Comparison of ENCODE assay signal across 1 cellular context in the genomic region with DNA sequence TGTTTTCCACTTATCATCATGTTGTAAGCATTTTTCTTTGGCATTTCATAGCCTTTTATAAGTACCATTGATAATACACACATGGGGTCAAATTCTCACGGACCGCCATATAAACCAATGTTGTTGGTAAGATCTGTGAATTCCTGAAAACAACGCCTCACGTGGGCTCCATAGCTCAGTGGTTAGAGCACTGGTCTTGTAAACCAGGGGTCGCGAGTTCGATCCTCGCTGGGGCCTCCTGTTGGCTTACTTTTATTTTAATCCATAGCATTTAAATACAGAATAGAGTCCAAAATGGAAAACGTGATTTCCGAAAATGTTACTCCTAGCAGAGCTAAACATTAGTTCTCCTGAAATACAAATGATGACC.
A peak's percentile ranks its signal among the peaks of the same experiment; 100 is the strongest.
TF ChIP-seq lines count a peak whose summit lies in the region.

No MANE protein-coding gene starts in this region.

TF ChIP-seq in HepG2, 621 proteins besides CTCF, POLR2A, EP300 and RAD21 (continued from another document and continues in another):
- TF ChIP-seq, protein P1, sequence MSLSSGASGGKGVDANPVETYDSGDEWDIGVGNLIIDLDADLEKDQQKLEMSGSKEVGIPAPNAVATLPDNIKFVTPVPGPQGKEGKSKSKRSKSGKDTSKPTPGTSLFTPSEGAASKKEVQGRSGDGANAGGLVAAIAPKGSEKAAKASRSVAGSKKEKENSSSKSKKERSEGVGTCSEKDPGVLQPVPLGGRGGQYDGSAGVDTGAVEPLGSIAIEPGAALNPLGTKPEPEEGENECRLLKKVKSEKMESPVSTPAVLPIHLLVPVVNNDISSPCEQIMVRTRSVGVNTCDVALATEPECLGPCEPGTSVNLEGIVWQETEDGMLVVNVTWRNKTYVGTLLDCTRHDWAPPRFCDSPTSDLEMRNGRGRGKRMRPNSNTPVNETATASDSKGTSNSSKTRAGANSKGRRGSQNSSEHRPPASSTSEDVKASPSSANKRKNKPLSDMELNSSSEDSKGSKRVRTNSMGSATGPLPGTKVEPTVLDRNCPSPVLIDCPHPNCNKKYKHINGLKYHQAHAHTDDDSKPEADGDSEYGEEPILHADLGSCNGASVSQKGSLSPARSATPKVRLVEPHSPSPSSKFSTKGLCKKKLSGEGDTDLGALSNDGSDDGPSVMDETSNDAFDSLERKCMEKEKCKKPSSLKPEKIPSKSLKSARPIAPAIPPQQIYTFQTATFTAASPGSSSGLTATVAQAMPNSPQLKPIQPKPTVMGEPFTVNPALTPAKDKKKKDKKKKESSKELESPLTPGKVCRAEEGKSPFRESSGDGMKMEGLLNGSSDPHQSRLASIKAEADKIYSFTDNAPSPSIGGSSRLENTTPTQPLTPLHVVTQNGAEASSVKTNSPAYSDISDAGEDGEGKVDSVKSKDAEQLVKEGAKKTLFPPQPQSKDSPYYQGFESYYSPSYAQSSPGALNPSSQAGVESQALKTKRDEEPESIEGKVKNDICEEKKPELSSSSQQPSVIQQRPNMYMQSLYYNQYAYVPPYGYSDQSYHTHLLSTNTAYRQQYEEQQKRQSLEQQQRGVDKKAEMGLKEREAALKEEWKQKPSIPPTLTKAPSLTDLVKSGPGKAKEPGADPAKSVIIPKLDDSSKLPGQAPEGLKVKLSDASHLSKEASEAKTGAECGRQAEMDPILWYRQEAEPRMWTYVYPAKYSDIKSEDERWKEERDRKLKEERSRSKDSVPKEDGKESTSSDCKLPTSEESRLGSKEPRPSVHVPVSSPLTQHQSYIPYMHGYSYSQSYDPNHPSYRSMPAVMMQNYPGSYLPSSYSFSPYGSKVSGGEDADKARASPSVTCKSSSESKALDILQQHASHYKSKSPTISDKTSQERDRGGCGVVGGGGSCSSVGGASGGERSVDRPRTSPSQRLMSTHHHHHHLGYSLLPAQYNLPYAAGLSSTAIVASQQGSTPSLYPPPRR (CRISPR knock-in tag; IDR thresholded peaks at IDR 0.05; ENCODE audit: borderline replicate concordance): no peak
- TF ChIP-seq GATAD2A (CRISPR knock-in tag; IDR thresholded peaks at IDR 0.05) (no peak), CCAR2 (optimal IDR thresholded peaks at IDR 0.05; ENCODE audit: low read depth, low read length) (no peak), PHB2 (IDR thresholded peaks at IDR 0.05; ENCODE audit: partially characterized antibody) (no peak), ZNF563 (CRISPR knock-in tag; IDR thresholded peaks at IDR 0.05) (no peak), NR3C1 (CRISPR knock-in tag; IDR thresholded peaks at IDR 0.05) (no peak), KLF12 (CRISPR knock-in tag; IDR thresholded peaks at IDR 0.05; ENCODE audit: borderline replicate concordance) (no peak), RFXAP (CRISPR knock-in tag; IDR thresholded peaks at IDR 0.05; ENCODE audit: borderline replicate concordance) (0 out of 2 replicates have a peak, but pooled peaks have one; percentile 31), HHEX (CRISPR knock-in tag; IDR thresholded peaks at IDR 0.05) (no peak), THYN1 (CRISPR knock-in tag; IDR thresholded peaks at IDR 0.05; ENCODE audit: borderline replicate concordance, low read depth) (no peak), PAF1 (CRISPR knock-in tag; IDR thresholded peaks at IDR 0.05) (no peak), ZNF773 (CRISPR knock-in tag; IDR thresholded peaks at IDR 0.05; ENCODE audit: borderline replicate concordance) (no peak), PAX8 (CRISPR knock-in tag; IDR thresholded peaks at IDR 0.05; ENCODE audit: borderline replicate concordance) (no peak), ZKSCAN8 (CRISPR knock-in tag; IDR thresholded peaks at IDR 0.05; ENCODE audit: borderline replicate concordance) (no peak), ZNF7 (CRISPR knock-in tag; IDR thresholded peaks at IDR 0.05) (no peak), ZNF224 (CRISPR knock-in tag; IDR thresholded peaks at IDR 0.05) (no peak), RFX5 (IDR thresholded peaks at IDR 0.05; ENCODE audit: low read depth, low read length) (no peak), SMAD3 (CRISPR knock-in tag; IDR thresholded peaks at IDR 0.05) (no peak; the same call in 1 of the 2 replicates), ZNF124 (CRISPR knock-in tag; IDR thresholded peaks at IDR 0.05) (no peak), PHF20 (CRISPR knock-in tag; IDR thresholded peaks at IDR 0.05) (no peak), IRF2 (CRISPR knock-in tag; IDR thresholded peaks at IDR 0.05) (0 out of 2 replicates have a peak, but pooled peaks have one; percentile 6), HNRNPUL1 (IDR thresholded peaks at IDR 0.05; ENCODE audit: low read depth, low read length) (no peak), NFATC3 (CRISPR knock-in tag; IDR thresholded peaks at IDR 0.05) (no peak), ZNF549 (CRISPR knock-in tag; IDR thresholded peaks at IDR 0.05) (no peak), ZNF136 (CRISPR knock-in tag; IDR thresholded peaks at IDR 0.05; ENCODE audit: low read depth) (no peak), FOXA3 (CRISPR knock-in tag; IDR thresholded peaks at IDR 0.05) (no peak), ETV5 (CRISPR knock-in tag; IDR thresholded peaks at IDR 0.05; ENCODE audit: borderline replicate concordance) (no peak), NR2F2 (IDR thresholded peaks at IDR 0.05; ENCODE audit: borderline replicate concordance, low read depth) (peak; percentile 35; the same call in 1 of the 2 replicates), ARNT2 (CRISPR knock-in tag; IDR thresholded peaks at IDR 0.05; ENCODE audit: low read depth) (no peak), SNAI1 (CRISPR knock-in tag; IDR thresholded peaks at IDR 0.05; ENCODE audit: borderline replicate concordance) (no peak), ZBTB8A (CRISPR knock-in tag; IDR thresholded peaks at IDR 0.05; ENCODE audit: borderline replicate concordance, low read depth) (no peak), ZSCAN25 (CRISPR knock-in tag; IDR thresholded peaks at IDR 0.05) (no peak), NR1H2 (CRISPR knock-in tag; IDR thresholded peaks at IDR 0.05; ENCODE audit: borderline replicate concordance, low read depth) (no peak), TEAD3 (CRISPR knock-in tag; optimal IDR thresholded peaks at IDR 0.05; ENCODE audit: borderline replicate concordance) (peak; percentile 12), FOXK1 (CRISPR knock-in tag; IDR thresholded peaks at IDR 0.05; ENCODE audit: borderline replicate concordance, low read depth) (peak; percentile 60; the same call in 1 of the 2 replicates), GABPA (IDR thresholded peaks at IDR 0.05; ENCODE audit: low read depth, low read length) (no peak), GABPA (CRISPR knock-in tag; IDR thresholded peaks at IDR 0.05; ENCODE audit: low read depth) (peak; percentile 24; the same call in 1 of the 2 replicates), PHF5A (CRISPR knock-in tag; IDR thresholded peaks at IDR 0.05; ENCODE audit: low read depth, unreplicated experiment) (no peak)
- TF ChIP-seq, protein P2, sequence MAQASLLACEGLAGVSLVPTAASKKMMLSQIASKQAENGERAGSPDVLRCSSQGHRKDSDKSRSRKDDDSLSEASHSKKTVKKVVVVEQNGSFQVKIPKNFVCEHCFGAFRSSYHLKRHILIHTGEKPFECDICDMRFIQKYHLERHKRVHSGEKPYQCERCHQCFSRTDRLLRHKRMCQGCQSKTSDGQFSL (CRISPR knock-in tag; IDR thresholded peaks at IDR 0.05): no peak
- TF ChIP-seq, protein P3, sequence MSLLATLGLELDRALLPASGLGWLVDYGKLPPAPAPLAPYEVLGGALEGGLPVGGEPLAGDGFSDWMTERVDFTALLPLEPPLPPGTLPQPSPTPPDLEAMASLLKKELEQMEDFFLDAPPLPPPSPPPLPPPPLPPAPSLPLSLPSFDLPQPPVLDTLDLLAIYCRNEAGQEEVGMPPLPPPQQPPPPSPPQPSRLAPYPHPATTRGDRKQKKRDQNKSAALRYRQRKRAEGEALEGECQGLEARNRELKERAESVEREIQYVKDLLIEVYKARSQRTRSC (CRISPR knock-in tag; IDR thresholded peaks at IDR 0.05; ENCODE audit: low read depth): no peak
- TF ChIP-seq, protein P4, sequence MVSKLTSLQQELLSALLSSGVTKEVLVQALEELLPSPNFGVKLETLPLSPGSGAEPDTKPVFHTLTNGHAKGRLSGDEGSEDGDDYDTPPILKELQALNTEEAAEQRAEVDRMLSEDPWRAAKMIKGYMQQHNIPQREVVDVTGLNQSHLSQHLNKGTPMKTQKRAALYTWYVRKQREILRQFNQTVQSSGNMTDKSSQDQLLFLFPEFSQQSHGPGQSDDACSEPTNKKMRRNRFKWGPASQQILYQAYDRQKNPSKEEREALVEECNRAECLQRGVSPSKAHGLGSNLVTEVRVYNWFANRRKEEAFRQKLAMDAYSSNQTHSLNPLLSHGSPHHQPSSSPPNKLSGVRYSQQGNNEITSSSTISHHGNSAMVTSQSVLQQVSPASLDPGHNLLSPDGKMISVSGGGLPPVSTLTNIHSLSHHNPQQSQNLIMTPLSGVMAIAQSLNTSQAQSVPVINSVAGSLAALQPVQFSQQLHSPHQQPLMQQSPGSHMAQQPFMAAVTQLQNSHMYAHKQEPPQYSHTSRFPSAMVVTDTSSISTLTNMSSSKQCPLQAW (CRISPR knock-in tag; IDR thresholded peaks at IDR 0.05): no peak
- TF ChIP-seq, protein P5, sequence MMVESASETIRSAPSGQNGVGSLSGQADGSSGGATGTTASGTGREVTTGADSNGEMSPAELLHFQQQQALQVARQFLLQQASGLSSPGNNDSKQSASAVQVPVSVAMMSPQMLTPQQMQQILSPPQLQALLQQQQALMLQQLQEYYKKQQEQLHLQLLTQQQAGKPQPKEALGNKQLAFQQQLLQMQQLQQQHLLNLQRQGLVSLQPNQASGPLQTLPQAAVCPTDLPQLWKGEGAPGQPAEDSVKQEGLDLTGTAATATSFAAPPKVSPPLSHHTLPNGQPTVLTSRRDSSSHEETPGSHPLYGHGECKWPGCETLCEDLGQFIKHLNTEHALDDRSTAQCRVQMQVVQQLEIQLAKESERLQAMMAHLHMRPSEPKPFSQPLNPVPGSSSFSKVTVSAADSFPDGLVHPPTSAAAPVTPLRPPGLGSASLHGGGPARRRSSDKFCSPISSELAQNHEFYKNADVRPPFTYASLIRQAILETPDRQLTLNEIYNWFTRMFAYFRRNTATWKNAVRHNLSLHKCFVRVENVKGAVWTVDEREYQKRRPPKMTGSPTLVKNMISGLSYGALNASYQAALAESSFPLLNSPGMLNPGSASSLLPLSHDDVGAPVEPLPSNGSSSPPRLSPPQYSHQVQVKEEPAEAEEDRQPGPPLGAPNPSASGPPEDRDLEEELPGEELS (CRISPR knock-in tag; IDR thresholded peaks at IDR 0.05): no peak; the same call in 1 of the 2 replicates
- TF ChIP-seq, protein P6, sequence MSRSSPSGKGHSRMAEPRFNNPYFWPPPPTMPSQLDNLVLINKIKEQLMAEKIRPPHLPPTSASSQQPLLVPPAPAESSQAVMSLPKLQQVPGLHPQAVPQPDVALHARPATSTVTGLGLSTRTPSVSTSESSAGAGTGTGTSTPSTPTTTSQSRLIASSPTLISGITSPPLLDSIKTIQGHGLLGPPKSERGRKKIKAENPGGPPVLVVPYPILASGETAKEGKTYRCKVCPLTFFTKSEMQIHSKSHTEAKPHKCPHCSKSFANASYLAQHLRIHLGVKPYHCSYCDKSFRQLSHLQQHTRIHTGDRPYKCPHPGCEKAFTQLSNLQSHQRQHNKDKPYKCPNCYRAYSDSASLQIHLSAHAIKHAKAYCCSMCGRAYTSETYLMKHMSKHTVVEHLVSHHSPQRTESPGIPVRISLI (CRISPR knock-in tag; IDR thresholded peaks at IDR 0.05; ENCODE audit: borderline replicate concordance): no peak
- TF ChIP-seq, protein P7, sequence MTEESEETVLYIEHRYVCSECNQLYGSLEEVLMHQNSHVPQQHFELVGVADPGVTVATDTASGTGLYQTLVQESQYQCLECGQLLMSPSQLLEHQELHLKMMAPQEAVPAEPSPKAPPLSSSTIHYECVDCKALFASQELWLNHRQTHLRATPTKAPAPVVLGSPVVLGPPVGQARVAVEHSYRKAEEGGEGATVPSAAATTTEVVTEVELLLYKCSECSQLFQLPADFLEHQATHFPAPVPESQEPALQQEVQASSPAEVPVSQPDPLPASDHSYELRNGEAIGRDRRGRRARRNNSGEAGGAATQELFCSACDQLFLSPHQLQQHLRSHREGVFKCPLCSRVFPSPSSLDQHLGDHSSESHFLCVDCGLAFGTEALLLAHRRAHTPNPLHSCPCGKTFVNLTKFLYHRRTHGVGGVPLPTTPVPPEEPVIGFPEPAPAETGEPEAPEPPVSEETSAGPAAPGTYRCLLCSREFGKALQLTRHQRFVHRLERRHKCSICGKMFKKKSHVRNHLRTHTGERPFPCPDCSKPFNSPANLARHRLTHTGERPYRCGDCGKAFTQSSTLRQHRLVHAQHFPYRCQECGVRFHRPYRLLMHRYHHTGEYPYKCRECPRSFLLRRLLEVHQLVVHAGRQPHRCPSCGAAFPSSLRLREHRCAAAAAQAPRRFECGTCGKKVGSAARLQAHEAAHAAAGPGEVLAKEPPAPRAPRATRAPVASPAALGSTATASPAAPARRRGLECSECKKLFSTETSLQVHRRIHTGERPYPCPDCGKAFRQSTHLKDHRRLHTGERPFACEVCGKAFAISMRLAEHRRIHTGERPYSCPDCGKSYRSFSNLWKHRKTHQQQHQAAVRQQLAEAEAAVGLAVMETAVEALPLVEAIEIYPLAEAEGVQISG (CRISPR knock-in tag; IDR thresholded peaks at IDR 0.05): no peak
- TF ChIP-seq, protein P8, sequence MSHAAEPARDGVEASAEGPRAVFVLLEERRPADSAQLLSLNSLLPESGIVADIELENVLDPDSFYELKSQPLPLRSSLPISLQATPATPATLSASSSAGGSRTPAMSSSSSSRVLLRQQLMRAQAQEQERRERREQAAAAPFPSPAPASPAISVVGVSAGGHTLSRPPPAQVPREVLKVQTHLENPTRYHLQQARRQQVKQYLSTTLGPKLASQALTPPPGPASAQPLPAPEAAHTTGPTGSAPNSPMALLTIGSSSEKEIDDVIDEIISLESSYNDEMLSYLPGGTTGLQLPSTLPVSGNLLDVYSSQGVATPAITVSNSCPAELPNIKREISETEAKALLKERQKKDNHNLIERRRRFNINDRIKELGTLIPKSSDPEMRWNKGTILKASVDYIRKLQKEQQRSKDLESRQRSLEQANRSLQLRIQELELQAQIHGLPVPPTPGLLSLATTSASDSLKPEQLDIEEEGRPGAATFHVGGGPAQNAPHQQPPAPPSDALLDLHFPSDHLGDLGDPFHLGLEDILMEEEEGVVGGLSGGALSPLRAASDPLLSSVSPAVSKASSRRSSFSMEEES (CRISPR knock-in tag; IDR thresholded peaks at IDR 0.05): 0 out of 2 replicates have a peak, but pooled peaks have one; percentile 1
- TF ChIP-seq, protein P9, sequence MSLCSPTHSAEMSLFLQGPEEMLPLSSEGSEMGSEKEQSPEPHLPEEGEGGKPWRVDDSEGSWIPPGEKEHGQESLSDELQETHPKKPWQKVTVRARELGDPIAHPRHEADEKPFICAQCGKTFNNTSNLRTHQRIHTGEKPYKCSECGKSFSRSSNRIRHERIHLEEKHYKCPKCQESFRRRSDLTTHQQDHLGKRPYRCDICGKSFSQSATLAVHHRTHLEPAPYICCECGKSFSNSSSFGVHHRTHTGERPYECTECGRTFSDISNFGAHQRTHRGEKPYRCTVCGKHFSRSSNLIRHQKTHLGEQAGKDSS (CRISPR knock-in tag; IDR thresholded peaks at IDR 0.05; ENCODE audit: borderline replicate concordance, low read depth): no peak
- TF ChIP-seq, protein P10, sequence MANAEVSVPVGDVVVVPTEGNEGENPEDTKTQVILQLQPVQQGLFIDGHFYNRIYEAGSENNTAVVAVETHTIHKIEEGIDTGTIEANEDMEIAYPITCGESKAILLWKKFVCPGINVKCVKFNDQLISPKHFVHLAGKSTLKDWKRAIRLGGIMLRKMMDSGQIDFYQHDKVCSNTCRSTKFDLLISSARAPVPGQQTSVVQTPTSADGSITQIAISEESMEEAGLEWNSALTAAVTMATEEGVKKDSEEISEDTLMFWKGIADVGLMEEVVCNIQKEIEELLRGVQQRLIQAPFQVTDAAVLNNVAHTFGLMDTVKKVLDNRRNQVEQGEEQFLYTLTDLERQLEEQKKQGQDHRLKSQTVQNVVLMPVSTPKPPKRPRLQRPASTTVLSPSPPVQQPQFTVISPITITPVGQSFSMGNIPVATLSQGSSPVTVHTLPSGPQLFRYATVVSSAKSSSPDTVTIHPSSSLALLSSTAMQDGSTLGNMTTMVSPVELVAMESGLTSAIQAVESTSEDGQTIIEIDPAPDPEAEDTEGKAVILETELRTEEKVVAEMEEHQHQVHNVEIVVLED (CRISPR knock-in tag; IDR thresholded peaks at IDR 0.05; ENCODE audit: borderline replicate concordance): no peak
